In the genomic region with DNA sequence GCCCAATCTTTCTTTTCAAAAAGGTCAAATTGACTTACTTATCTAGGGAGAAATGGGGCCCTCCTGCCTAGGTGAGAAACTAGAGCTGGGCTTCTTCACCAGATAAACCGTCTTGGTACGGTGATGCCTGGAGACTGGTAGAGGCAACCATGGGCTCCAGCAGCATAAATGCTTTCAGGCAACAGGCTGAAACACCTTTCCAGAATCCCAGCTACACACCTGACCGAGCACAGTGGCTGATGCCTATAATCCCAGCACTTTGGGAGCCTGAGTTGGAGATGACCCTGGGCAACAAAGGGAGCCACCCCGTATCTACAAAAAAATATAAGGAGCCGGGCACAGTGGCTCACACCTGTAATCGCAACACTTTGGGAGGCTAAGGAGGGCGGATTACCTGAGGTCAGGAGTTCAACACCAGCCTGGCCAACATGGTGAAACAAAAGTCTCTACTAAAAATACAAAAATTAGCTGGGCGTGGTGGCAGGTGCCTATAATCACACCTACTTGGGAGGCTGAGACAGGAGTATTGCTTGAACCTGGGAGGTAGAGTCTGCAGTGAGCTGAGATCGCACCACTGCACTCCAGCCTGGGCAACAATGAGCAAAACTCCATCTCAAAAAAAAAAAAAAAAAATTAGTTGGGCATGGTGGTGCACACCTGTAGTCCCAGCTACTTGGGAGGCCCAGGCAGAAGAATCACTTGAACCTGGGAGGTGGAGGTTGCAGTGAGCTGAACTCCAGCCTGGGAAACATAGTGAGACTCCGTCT, we compare ENCODE assay signal across 1 cellular context.
TF ChIP-seq lines count a peak whose summit lies in the region.

No MANE protein-coding gene starts in this region.

TF ChIP-seq in GM23338, 12 proteins besides CTCF, POLR2A, EP300 and RAD21:
- TF ChIP-seq, protein P1, sequence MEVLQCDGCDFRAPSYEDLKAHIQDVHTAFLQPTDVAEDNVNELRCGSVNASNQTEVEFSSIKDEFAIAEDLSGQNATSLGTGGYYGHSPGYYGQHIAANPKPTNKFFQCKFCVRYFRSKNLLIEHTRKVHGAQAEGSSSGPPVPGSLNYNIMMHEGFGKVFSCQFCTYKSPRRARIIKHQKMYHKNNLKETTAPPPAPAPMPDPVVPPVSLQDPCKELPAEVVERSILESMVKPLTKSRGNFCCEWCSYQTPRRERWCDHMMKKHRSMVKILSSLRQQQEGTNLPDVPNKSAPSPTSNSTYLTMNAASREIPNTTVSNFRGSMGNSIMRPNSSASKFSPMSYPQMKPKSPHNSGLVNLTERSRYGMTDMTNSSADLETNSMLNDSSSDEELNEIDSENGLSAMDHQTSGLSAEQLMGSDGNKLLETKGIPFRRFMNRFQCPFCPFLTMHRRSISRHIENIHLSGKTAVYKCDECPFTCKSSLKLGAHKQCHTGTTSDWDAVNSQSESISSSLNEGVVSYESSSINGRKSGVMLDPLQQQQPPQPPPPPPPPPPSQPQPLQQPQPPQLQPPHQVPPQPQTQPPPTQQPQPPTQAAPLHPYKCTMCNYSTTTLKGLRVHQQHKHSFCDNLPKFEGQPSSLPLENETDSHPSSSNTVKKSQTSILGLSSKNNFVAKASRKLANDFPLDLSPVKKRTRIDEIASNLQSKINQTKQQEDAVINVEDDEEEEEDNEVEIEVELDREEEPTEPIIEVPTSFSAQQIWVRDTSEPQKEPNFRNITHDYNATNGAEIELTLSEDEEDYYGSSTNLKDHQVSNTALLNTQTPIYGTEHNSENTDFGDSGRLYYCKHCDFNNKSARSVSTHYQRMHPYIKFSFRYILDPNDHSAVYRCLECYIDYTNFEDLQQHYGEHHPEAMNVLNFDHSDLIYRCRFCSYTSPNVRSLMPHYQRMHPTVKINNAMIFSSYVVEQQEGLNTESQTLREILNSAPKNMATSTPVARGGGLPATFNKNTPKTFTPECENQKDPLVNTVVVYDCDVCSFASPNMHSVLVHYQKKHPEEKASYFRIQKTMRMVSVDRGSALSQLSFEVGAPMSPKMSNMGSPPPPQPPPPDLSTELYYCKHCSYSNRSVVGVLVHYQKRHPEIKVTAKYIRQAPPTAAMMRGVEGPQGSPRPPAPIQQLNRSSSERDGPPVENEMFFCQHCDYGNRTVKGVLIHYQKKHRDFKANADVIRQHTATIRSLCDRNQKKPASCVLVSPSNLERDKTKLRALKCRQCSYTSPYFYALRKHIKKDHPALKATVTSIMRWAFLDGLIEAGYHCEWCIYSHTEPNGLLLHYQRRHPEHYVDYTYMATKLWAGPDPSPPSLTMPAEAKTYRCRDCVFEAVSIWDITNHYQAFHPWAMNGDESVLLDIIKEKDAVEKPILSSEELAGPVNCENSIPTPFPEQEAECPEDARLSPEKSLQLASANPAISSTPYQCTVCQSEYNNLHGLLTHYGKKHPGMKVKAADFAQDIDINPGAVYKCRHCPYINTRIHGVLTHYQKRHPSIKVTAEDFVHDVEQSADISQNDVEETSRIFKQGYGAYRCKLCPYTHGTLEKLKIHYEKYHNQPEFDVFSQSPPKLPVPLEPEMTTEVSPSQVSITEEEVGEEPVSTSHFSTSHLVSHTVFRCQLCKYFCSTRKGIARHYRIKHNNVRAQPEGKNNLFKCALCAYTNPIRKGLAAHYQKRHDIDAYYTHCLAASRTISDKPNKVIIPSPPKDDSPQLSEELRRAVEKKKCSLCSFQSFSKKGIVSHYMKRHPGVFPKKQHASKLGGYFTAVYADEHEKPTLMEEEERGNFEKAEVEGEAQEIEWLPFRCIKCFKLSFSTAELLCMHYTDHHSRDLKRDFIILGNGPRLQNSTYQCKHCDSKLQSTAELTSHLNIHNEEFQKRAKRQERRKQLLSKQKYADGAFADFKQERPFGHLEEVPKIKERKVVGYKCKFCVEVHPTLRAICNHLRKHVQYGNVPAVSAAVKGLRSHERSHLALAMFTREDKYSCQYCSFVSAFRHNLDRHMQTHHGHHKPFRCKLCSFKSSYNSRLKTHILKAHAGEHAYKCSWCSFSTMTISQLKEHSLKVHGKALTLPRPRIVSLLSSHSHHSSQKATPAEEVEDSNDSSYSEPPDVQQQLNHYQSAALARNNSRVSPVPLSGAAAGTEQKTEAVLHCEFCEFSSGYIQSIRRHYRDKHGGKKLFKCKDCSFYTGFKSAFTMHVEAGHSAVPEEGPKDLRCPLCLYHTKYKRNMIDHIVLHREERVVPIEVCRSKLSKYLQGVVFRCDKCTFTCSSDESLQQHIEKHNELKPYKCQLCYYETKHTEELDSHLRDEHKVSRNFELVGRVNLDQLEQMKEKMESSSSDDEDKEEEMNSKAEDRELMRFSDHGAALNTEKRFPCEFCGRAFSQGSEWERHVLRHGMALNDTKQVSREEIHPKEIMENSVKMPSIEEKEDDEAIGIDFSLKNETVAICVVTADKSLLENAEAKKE (CRISPR knock-in tag; IDR thresholded peaks at IDR 0.05) = no peak
- no peak for TF ChIP-seq STAT1 (IDR thresholded peaks at IDR 0.05; ENCODE audit: unreplicated experiment)
